In genomic region chr19:50098892-50099291, GRCh38 we compare ENCODE assay signal across 8 cellular contexts.
A peak's percentile ranks its signal among the peaks of the same experiment; 100 is the strongest.
DNase-seq lines count a peak whose midpoint lies in the region; ATAC-seq, FAIRE-seq and TF ChIP-seq lines count a peak whose summit lies in the region.
"Not testable (repeated sequence)": the region's sequence is repeated elsewhere in the genome, so short reads cannot be mapped to it uniquely, and the experiment has no call there.

No MANE protein-coding gene starts in this region.

- H3K9me3 Mint-ChIP-seq in T-helper 2 cell treated with Interferon-gamma antibody and Interleukin-4, amounts not matched to agents 5 μg/mL and 100 μg/mL, for 36 hours; activated CD8-positive, alpha-beta T cell treated with anti-CD3 and anti-CD28 coated beads, Interleukin-2, amount 10 ng/mL, durations not matched to agents 7 days and 5 days (ENCODE audit: insufficient read depth); stimulated activated naive B cell treated with anti-CD40 and anti-IgM and Interleukin-4, amounts not matched to agents 10 μg/mL and 1 μg/mL and 100 μg/mL, for 72 hours: not testable (repeated sequence)

- not testable (repeated sequence) for H3K36me3 Mint-ChIP-seq in T-helper 2 cell treated with Interferon-gamma antibody and Interleukin-4, amounts not matched to agents 5 μg/mL and 100 μg/mL, for 36 hours (ENCODE audit: low read depth); activated CD8-positive, alpha-beta T cell treated with anti-CD3 and anti-CD28 coated beads, Interleukin-2, amount 10 ng/mL, durations not matched to agents 7 days and 5 days (ENCODE audit: low read depth); stimulated activated naive B cell treated with anti-CD40 and anti-IgM and Interleukin-4, amounts not matched to agents 10 μg/mL and 1 μg/mL and 100 μg/mL, for 72 hours

- not testable (repeated sequence) for ATAC-seq in activated CD8-positive, alpha-beta T cell treated with anti-CD3 and anti-CD28 coated beads, Interleukin-2, amount 10 ng/mL, durations not matched to agents 7 days and 5 days; heart left ventricle; stimulated activated naive B cell treated with anti-CD40 and anti-IgM and Interleukin-4, amounts not matched to agents 10 μg/mL and 1 μg/mL and 100 μg/mL, for 72 hours (replicated peaks); aorta (ENCODE audit: low FRiP score)
- peak; percentile 75 for ATAC-seq in K562

- not testable (repeated sequence) for H3K9me3 ChIP-seq in K562 (replicated peaks; ENCODE audit: control insufficient read depth, insufficient read depth, low read depth, low read length); heart left ventricle; aorta (ENCODE audit: control insufficient read depth, low read length)

- H3K4me3 ChIP-seq in K562, result peak overlapping the region; percentile 27
- not testable (repeated sequence) for H3K4me3 ChIP-seq in heart left ventricle; lower leg skin (ENCODE audit: low read depth, poor library complexity, severe bottlenecking); aorta (ENCODE audit: low read length in 2 of 2)

- not testable (repeated sequence) for TF ChIP-seq RAD21 in K562 (CRISPR knock-in tag; conservative IDR thresholded peaks at IDR 0.05 in 1 of 2, IDR thresholded peaks at IDR 0.05 in 1 of 2)

- H3K4me3 Mint-ChIP-seq in T-helper 2 cell treated with Interferon-gamma antibody and Interleukin-4, amounts not matched to agents 5 μg/mL and 100 μg/mL, for 36 hours; activated CD8-positive, alpha-beta T cell treated with anti-CD3 and anti-CD28 coated beads, Interleukin-2, amount 10 ng/mL, durations not matched to agents 7 days and 5 days; stimulated activated naive B cell treated with anti-CD40 and anti-IgM and Interleukin-4, amounts not matched to agents 10 μg/mL and 1 μg/mL and 100 μg/mL, for 72 hours: not testable (repeated sequence)

- not testable (repeated sequence) for H3K79me2 ChIP-seq in K562 (ENCODE audit: control insufficient read depth, insufficient read depth, low read length)

- not testable (repeated sequence) for H3K36me3 ChIP-seq in K562 (ENCODE audit: control insufficient read depth, insufficient read depth, low read length); heart left ventricle; aorta (ENCODE audit: control insufficient read depth in 1 of 2, insufficient read depth in 2 of 2, low read length in 1 of 2)

- not testable (repeated sequence) for H2AFZ ChIP-seq in K562 (ENCODE audit: low read depth, low read length)

- not testable (repeated sequence) for H3K4me1 ChIP-seq in K562 (replicated peaks in 1 of 2; ENCODE audit: control insufficient read depth in 2 of 2, insufficient read depth in 2 of 2, low read length in 2 of 2); heart left ventricle; aorta (ENCODE audit: control insufficient read depth in 1 of 2, insufficient read depth in 2 of 2, low read length in 2 of 2)

- H4K20me1 ChIP-seq in K562 (replicated peaks; ENCODE audit: control insufficient read depth, insufficient read depth, low read length), result not testable (repeated sequence)

- intact Hi-C loops in K562 (cut with micrococcal nuclease); heart left ventricle (cut with DNase I); lower leg skin (cut with DNase I; ENCODE audit: low total_unique reads); posterior cingulate gyrus (cut with DNase I); aorta (cut with DNase I): not testable (repeated sequence)

- peak overlapping the region in 1 of 2 experiments; percentile 64; a peak in 1 of 4 replicates for H3K9ac ChIP-seq in K562 (ENCODE audit: insufficient read depth in 1 of 2, low read depth in 2 of 2, low read length in 2 of 2)

- H3K9me1 ChIP-seq in K562 (ENCODE audit: control insufficient read depth, insufficient read depth, low read length), result not testable (repeated sequence)

- TF ChIP-seq POLR2A in K562 (conservative IDR thresholded peaks at IDR 0.05); heart left ventricle (IDR thresholded peaks at IDR 0.05); lower leg skin (IDR thresholded peaks at IDR 0.05): not testable (repeated sequence)

- not testable (repeated sequence) for BruUV-seq in K562 (replicated peaks; lab: Mats Ljungman, UMichigan)

- not testable (repeated sequence) for FAIRE-seq in K562 (lab: Jason Lieb, UNC)

- DNase-seq in T-helper 2 cell treated with Interferon-gamma antibody and Interleukin-4, amounts not matched to agents 5 μg/mL and 100 μg/mL, for 36 hours (ENCODE audit: low spot score), result peak; percentile 6
- DNase-seq in activated CD8-positive, alpha-beta T cell treated with anti-CD3 and anti-CD28 coated beads, Interleukin-2, amount 10 ng/mL, durations not matched to agents 7 days and 5 days, result peak; percentile 34
- not testable (repeated sequence) for DNase-seq in K562 (ENCODE audit: extremely low read depth in 1 of 4, low spot score in 3 of 4)
- peak in 4 of 5 donors; percentile 18 to 83 (median 45) for DNase-seq in heart left ventricle
- peak; percentile 27 to 90 for DNase-seq in lower leg skin (ENCODE audit: low spot score in 2 of 2)
- DNase-seq in posterior cingulate gyrus, result peak in 8 of 10 donors; percentile 31 to 94 (median 66)
- peak; percentile 20 for DNase-seq in stimulated activated naive B cell treated with anti-CD40 and anti-IgM and Interleukin-4, amounts not matched to agents 10 μg/mL and 1 μg/mL and 100 μg/mL, for 72 hours
- DNase-seq in aorta, result peak; percentile 73 to 88

- not testable (repeated sequence) for H3K27ac Mint-ChIP-seq in T-helper 2 cell treated with Interferon-gamma antibody and Interleukin-4, amounts not matched to agents 5 μg/mL and 100 μg/mL, for 36 hours; activated CD8-positive, alpha-beta T cell treated with anti-CD3 and anti-CD28 coated beads, Interleukin-2, amount 10 ng/mL, durations not matched to agents 7 days and 5 days; stimulated activated naive B cell treated with anti-CD40 and anti-IgM and Interleukin-4, amounts not matched to agents 10 μg/mL and 1 μg/mL and 100 μg/mL, for 72 hours

- TF ChIP-seq CTCF in K562 (IDR thresholded peaks at IDR 0.05 in 2 of 3, conservative IDR thresholded peaks at IDR 0.05 in 1 of 3; ENCODE audit: insufficient read depth in 2 of 3, low read depth in 1 of 3, low read length in 3 of 3); heart left ventricle (IDR thresholded peaks at IDR 0.05); lower leg skin (IDR thresholded peaks at IDR 0.05): not testable (repeated sequence)

- in situ Hi-C loops in K562 (cut with MboI), result loop anchor here (5.0 to 10.0 kb wide), 2 partner anchors 38 to 164 kb away; no protein-coding TSS in a partner anchor

- CTCF ChIA-PET in activated CD8-positive, alpha-beta T cell treated with anti-CD3 and anti-CD28 coated beads, Interleukin-2, amount 10 ng/mL, durations not matched to agents 7 days and 5 days (lab: Charles Lee); K562 (lab: Yijun Ruan, JAX; ENCODE audit: low intra/inter-chr PET ratio): not testable (repeated sequence)

- H3K27ac ChIP-seq in K562 (ENCODE audit: extremely low read depth, low read depth, low read length); heart left ventricle; aorta (ENCODE audit: low read depth in 1 of 2, low read length in 2 of 2): not testable (repeated sequence)

- H3K27me3 Mint-ChIP-seq in T-helper 2 cell treated with Interferon-gamma antibody and Interleukin-4, amounts not matched to agents 5 μg/mL and 100 μg/mL, for 36 hours (ENCODE audit: low read depth); activated CD8-positive, alpha-beta T cell treated with anti-CD3 and anti-CD28 coated beads, Interleukin-2, amount 10 ng/mL, durations not matched to agents 7 days and 5 days (ENCODE audit: low read depth); stimulated activated naive B cell treated with anti-CD40 and anti-IgM and Interleukin-4, amounts not matched to agents 10 μg/mL and 1 μg/mL and 100 μg/mL, for 72 hours: not testable (repeated sequence)

- WGBS in K562 (ENCODE audit: insufficient coverage, low coverage, missing lambda C conversion rate), result 5% methylated on average over 11 of the region's 14 CpGs
- WGBS in heart left ventricle, 4 donors, result 69 to 83% (median 78%) methylated on average over 11 to 14 of the region's 14 CpGs
- 73 to 81% methylated on average over 14 of the region's 14 CpGs for WGBS in lower leg skin, 2 donors
- WGBS in aorta, 2 donors, result 67 to 75% methylated on average over 11 to 12 of the region's 14 CpGs

- peak overlapping the region; percentile 47 for H3K4me2 ChIP-seq in K562 (ENCODE audit: insufficient read depth, low read length)

- TF ChIP-seq EP300 in K562 (IDR thresholded peaks at IDR 0.05; ENCODE audit: low read length), result not testable (repeated sequence)

- POLR2A ChIA-PET in activated CD8-positive, alpha-beta T cell treated with anti-CD3 and anti-CD28 coated beads, Interleukin-2, amount 10 ng/mL, durations not matched to agents 7 days and 5 days (lab: Charles Lee); K562 (lab: Yijun Ruan, JAX): not testable (repeated sequence)

- not testable (repeated sequence) for H3K27me3 ChIP-seq in K562 (ENCODE audit: control insufficient read depth in 2 of 2, insufficient read depth in 2 of 2, low read length in 2 of 2); heart left ventricle; aorta (ENCODE audit: control insufficient read depth in 1 of 2, insufficient read depth in 2 of 2, low read length in 1 of 2)

- H3K4me1 Mint-ChIP-seq in T-helper 2 cell treated with Interferon-gamma antibody and Interleukin-4, amounts not matched to agents 5 μg/mL and 100 μg/mL, for 36 hours (ENCODE audit: low read depth); activated CD8-positive, alpha-beta T cell treated with anti-CD3 and anti-CD28 coated beads, Interleukin-2, amount 10 ng/mL, durations not matched to agents 7 days and 5 days (ENCODE audit: low read depth); stimulated activated naive B cell treated with anti-CD40 and anti-IgM and Interleukin-4, amounts not matched to agents 10 μg/mL and 1 μg/mL and 100 μg/mL, for 72 hours: not testable (repeated sequence)

TF ChIP-seq in K562, 482 proteins besides CTCF, POLR2A, EP300 and RAD21 (continues in another document):
- 0 out of 4 replicates have a peak, but pooled peaks of 1 of the 2 experiments have one; percentile 8 for TF ChIP-seq RCOR1 (IDR thresholded peaks at IDR 0.05; ENCODE audit: borderline replicate concordance in 1 of 2, low read depth in 2 of 2, low read length in 2 of 2)
